ENCODE assay signal across 1 cellular context in the genomic region with DNA sequence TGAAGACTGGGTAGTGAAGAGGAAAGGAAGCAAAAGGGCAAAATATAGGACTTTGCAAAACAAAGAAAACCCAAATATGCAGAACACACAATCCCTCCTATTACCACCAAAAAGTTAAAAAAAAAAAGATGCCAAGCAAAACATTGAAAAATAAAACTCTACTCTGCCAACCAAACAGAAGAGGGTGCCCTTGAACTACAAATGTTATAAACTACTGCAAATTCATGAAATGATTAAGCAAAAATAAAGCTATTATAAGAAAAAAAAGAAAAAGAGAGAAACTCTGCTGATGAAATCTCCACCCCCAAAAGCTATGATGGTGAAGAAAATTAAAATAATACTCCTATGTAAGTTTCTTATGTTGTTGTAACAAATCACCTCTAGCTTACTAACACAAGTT.
TF ChIP-seq lines count a peak whose summit lies in the region.

No MANE protein-coding gene starts in this region.

TF ChIP-seq in GM23338, 12 proteins besides CTCF, POLR2A, EP300 and RAD21 (continued from another document):
- TF ChIP-seq ZNF331 (CRISPR knock-in tag; IDR thresholded peaks at IDR 0.05; ENCODE audit: low read depth) (no peak), ZNF114 (CRISPR knock-in tag; IDR thresholded peaks at IDR 0.05) (no peak), CREB1 (CRISPR knock-in tag; IDR thresholded peaks at IDR 0.05; ENCODE audit: low read depth) (no peak), POLR2AphosphoS5 (IDR thresholded peaks at IDR 0.05; ENCODE audit: low read depth) (no peak)
- TF ChIP-seq, protein P1, sequence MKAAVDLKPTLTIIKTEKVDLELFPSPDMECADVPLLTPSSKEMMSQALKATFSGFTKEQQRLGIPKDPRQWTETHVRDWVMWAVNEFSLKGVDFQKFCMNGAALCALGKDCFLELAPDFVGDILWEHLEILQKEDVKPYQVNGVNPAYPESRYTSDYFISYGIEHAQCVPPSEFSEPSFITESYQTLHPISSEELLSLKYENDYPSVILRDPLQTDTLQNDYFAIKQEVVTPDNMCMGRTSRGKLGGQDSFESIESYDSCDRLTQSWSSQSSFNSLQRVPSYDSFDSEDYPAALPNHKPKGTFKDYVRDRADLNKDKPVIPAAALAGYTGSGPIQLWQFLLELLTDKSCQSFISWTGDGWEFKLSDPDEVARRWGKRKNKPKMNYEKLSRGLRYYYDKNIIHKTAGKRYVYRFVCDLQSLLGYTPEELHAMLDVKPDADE (IDR thresholded peaks at IDR 0.05), result no peak
TF ChIP-seq in GM23338: peak in this region for 0.
